In the genomic region with DNA sequence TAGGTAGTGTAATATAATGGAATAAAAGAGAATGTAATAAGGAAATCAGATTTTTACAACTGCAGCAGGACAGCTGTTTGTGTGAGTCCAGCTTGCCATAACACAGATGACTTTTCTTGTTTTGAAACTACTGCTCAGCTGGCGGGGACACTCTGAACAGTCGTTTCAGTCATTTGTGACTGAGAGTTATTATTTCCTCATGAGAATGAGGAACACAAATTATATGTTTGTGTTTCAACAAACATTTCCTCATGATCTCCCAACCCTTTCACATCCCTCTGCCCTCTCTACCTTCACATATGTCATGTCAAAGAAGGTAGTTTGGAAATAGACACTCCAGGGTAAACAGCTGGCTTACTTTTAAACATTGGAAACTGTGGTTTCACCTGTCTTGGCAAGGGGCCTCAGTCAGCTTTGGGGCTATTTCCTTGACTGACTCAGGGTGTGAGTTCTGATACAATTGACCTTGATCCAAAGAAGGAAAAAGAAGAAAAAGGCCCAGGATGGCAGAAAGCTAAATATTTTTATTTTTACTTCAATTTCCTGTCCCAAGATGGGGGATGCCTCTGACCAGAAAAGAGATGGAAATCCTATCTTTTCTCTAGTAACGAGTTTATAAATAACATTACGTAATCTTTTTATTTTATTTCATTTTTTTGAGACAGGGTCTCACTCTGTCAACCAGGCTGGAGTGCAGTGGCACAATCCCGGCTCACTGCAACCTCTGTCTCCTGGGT, we compare ENCODE assay signal across 8 cellular contexts. TPM values are rescaled to one million over a fixed set of nuclear protein-coding genes. Genes with fewer than 3 reads are reported as not detected.
DNase-seq lines count a peak whose midpoint lies in the region; ATAC-seq, FAIRE-seq and TF ChIP-seq lines count a peak whose summit lies in the region.

No MANE protein-coding gene starts in this region.

- H3K4me3 ChIP-seq in CD8-positive, alpha-beta T cell (ENCODE audit: low read depth, low read length), result peak overlapping the region; percentile 80
- peak overlapping the region; percentile 22 to 55 (median 46) for H3K4me3 ChIP-seq in tibial nerve

- H3K27me3 Mint-ChIP-seq in CD8-positive, alpha-beta T cell (ENCODE audit: low read depth), result no peaks in the 10 kb centered on the region
- no peaks in the 10 kb centered on the region for H3K27me3 Mint-ChIP-seq in activated T-helper 2 cell treated with anti-CD3 and anti-CD28 coated beads, Interferon-gamma antibody, Interleukin-2, Interleukin-4, amounts not matched to agents 10 μg/mL and 5 μg/mL and 100 μg/mL, durations not matched to agents 14 hours and 24 hours and 36 hours (ENCODE audit: low read depth)

- POLR2A ChIA-PET in CD8-positive, alpha-beta T cell (lab: Charles Lee), result interaction anchor here (0.5 to 2.0 kb wide), 13 partner anchors 9 to 526 kb away, joined by 3 to 8 read pairs (median 4); partner anchors contain the start of genes SP110 and SP140

- H3K27me3 ChIP-seq in CD8-positive, alpha-beta T cell (ENCODE audit: insufficient read depth, low read length), result no peaks in the 10 kb centered on the region
- no peaks in the 10 kb centered on the region for H3K27me3 ChIP-seq in tibial nerve

- peaks cover 41% of the 10 kb centered on the region for H3K4me1 ChIP-seq in CD8-positive, alpha-beta T cell (ENCODE audit: insufficient read depth, low read length)
- peaks cover 0 to 21% (median 14%) of the 10 kb centered on the region in 4 donors for H3K4me1 ChIP-seq in tibial nerve

- H3K4me1 Mint-ChIP-seq in CD8-positive, alpha-beta T cell (ENCODE audit: low read depth), result peaks cover 80% of the 10 kb centered on the region
- H3K4me1 Mint-ChIP-seq in activated T-helper 2 cell treated with anti-CD3 and anti-CD28 coated beads, Interferon-gamma antibody, Interleukin-2, Interleukin-4, amounts not matched to agents 10 μg/mL and 5 μg/mL and 100 μg/mL, durations not matched to agents 14 hours and 24 hours and 36 hours (ENCODE audit: low read depth), result peaks cover 70% of the 10 kb centered on the region

- no peak for TF ChIP-seq EP300 in tibial nerve (IDR thresholded peaks at IDR 0.05)

- peak overlapping the region; percentile 90 for H3K27ac ChIP-seq in CD8-positive, alpha-beta T cell (ENCODE audit: low read depth, low read length)
- H3K27ac ChIP-seq in tibial nerve, result peak overlapping the region in 3 of 4 donors; percentile 81 to 84 (median 82)

- TF ChIP-seq POLR2A in tibial nerve (IDR thresholded peaks at IDR 0.05), result no peak

- H3K27ac Mint-ChIP-seq in CD8-positive, alpha-beta T cell, result peak overlapping the region; percentile 99
- peak overlapping the region; percentile 92 for H3K27ac Mint-ChIP-seq in activated T-helper 2 cell treated with anti-CD3 and anti-CD28 coated beads, Interferon-gamma antibody, Interleukin-2, Interleukin-4, amounts not matched to agents 10 μg/mL and 5 μg/mL and 100 μg/mL, durations not matched to agents 14 hours and 24 hours and 36 hours

- peak in 1 of 7 experiments; percentile 12 for DNase-seq in CD8-positive, alpha-beta T cell
- DNase-seq in activated T-helper 2 cell treated with anti-CD3 and anti-CD28 coated beads, Interferon-gamma antibody, Interleukin-2, Interleukin-4, amounts not matched to agents 10 μg/mL and 5 μg/mL and 100 μg/mL, durations not matched to agents 14 hours and 24 hours and 36 hours (ENCODE audit: low spot score), result no peak
- DNase-seq in left lobe of liver (ENCODE audit: low spot score) (no peak), tibial nerve (ENCODE audit: low spot score in 2 of 2) (no peak), RCC 7860 (ENCODE audit: low spot score) (no peak), DMS 273 treated with DMSO at 0.1 percent for 48 hours (lab: John Stamatoyannopoulos, UW) (no peak)

- H3K36me3 ChIP-seq in CD8-positive, alpha-beta T cell (ENCODE audit: insufficient read depth, low read length), result no peaks in the 10 kb centered on the region
- peaks cover 0 to 27% (median 0%) of the 10 kb centered on the region in 3 donors for H3K36me3 ChIP-seq in tibial nerve

- no peaks in the 10 kb centered on the region for H3K9me3 Mint-ChIP-seq in CD8-positive, alpha-beta T cell
- H3K9me3 Mint-ChIP-seq in activated T-helper 2 cell treated with anti-CD3 and anti-CD28 coated beads, Interferon-gamma antibody, Interleukin-2, Interleukin-4, amounts not matched to agents 10 μg/mL and 5 μg/mL and 100 μg/mL, durations not matched to agents 14 hours and 24 hours and 36 hours, result peaks cover 2% of the 10 kb centered on the region

- 44 to 59% methylated on average over 5 of the region's 5 CpGs for WGBS in tibial nerve, 2 donors

- no peak for TF ChIP-seq CTCF in CD8-positive, alpha-beta T cell (IDR thresholded peaks at IDR 0.05)
- no peak for TF ChIP-seq CTCF in tibial nerve (IDR thresholded peaks at IDR 0.05)

- H3K36me3 Mint-ChIP-seq in CD8-positive, alpha-beta T cell, result peaks cover 41% of the 10 kb centered on the region
- peaks cover 62% of the 10 kb centered on the region for H3K36me3 Mint-ChIP-seq in activated T-helper 2 cell treated with anti-CD3 and anti-CD28 coated beads, Interferon-gamma antibody, Interleukin-2, Interleukin-4, amounts not matched to agents 10 μg/mL and 5 μg/mL and 100 μg/mL, durations not matched to agents 14 hours and 24 hours and 36 hours (ENCODE audit: low read depth)

- intact Hi-C loops in CD8-positive, alpha-beta T cell (cut with DNase I, micrococcal nuclease), result loop anchor here (1.0 to 5.0 kb wide), 7 partner anchors 8 to 1455 kb away; partner anchors contain the start of genes SP110 (in 2 of the 2), FBXO36 (in 1 of the 2), PDE6D (in 1 of the 2) and TRIP12 (in 1 of the 2)
- intact Hi-C loops in activated T-helper 2 cell treated with anti-CD3 and anti-CD28 coated beads, Interferon-gamma antibody, Interleukin-2, Interleukin-4, amounts not matched to agents 10 μg/mL and 5 μg/mL and 100 μg/mL, durations not matched to agents 14 hours and 24 hours and 36 hours (cut with micrococcal nuclease), result loop anchor here (1.0 to 5.0 kb wide), 3 partner anchors 8 to 100 kb away; partner anchors contain the start of gene SP140

- peak overlapping the region; percentile 96 for H3K4me3 Mint-ChIP-seq in CD8-positive, alpha-beta T cell
- H3K4me3 Mint-ChIP-seq in activated T-helper 2 cell treated with anti-CD3 and anti-CD28 coated beads, Interferon-gamma antibody, Interleukin-2, Interleukin-4, amounts not matched to agents 10 μg/mL and 5 μg/mL and 100 μg/mL, durations not matched to agents 14 hours and 24 hours and 36 hours (ENCODE audit: low read depth), result peak overlapping the region; percentile 91

- CTCF ChIA-PET in CD8-positive, alpha-beta T cell (lab: Charles Lee), result interaction anchor here (1.6 to 2.8 kb wide), 3 partner anchors 13 to 108 kb away, joined by 4 to 8 read pairs (median 5); partner anchors contain the start of gene SP110

- no peaks in the 10 kb centered on the region for H3K9me3 ChIP-seq in CD8-positive, alpha-beta T cell (ENCODE audit: low read length)
- H3K9me3 ChIP-seq in tibial nerve, result peaks cover 0 to 9% (median 0%) of the 10 kb centered on the region in 4 donors

- FAIRE-seq in RCC 7860 (lab: Jason Lieb, UNC), result no peak

- no peak for ATAC-seq in CD8-positive, alpha-beta T cell
- ATAC-seq in GM21360 (IDR thresholded peaks at IDR 0.05; ENCODE audit: unreplicated experiment), result peak; percentile 49
- ATAC-seq in HG03575 (IDR thresholded peaks at IDR 0.05; ENCODE audit: extremely low read depth, insufficient number of reproducible peaks, low FRiP score, unreplicated experiment), result peak; percentile 14
- ATAC-seq in left lobe of liver, result peak; percentile 45

RNA-seq across cellular contexts. Expression of gene SP140L, which starts 0.6 kb away (rescaled TPM):
- total RNA-seq in CD8-positive, alpha-beta T cell, result 10 to 100 TPM; 69.8 to 70.5 TPM
- total RNA-seq in activated T-helper 2 cell treated with anti-CD3 and anti-CD28 coated beads, Interferon-gamma antibody, Interleukin-2, Interleukin-4, amounts not matched to agents 10 μg/mL and 5 μg/mL and 100 μg/mL, durations not matched to agents 14 hours and 24 hours and 36 hours, result 55.7 and 59.1 TPM in 2 replicates
- total RNA-seq in left lobe of liver (6.1 TPM), tibial nerve (10 to 100 TPM; 10.7 to 24.3 (median 12.9) TPM)
